ENCODE assay signal across 27 cellular contexts in the genomic region with DNA sequence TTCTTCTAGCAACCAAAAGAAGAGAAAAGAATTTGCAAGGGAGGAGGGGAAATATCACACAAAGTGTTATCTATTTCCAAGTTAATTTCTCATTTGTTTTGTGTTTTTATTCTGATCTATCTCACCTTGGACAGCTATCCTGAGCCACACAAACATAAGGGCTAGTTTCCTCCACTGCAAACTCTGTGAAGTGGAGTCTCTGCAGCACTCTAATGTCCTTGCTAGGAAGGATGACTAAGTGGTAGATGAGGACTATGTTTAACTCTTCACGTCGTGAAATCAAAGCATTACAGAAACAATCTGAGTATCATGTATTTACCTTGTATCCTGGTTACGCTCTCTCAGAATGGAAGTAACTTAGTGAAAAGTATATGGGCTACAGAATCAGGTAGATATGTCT. TPM values are rescaled to one million over a fixed set of nuclear protein-coding genes. Genes with fewer than 3 reads are reported as not detected.
"Had no signal": no experiment of that assay in that cellular context is flagged by ENCODE, and none has a peak within 500 bp of the region (broad histone marks: within the 10 kb centered on the region; RNA-seq: fewer than 3 reads in every experiment).

No MANE protein-coding gene starts in this region.

- H3K27me3 ChIP-seq: brain microvascular endothelial cell, colonic mucosa, gastrocnemius medialis, ovary, right lobe of liver, testis had no signal

- H3K4me1 ChIP-seq: colonic mucosa, gastrocnemius medialis, right lobe of liver, testis had no signal

- H3K9me3 ChIP-seq: colonic mucosa, gastrocnemius medialis, left ventricle myocardium inferior, ovary, right lobe of liver, testis had no signal

- FAIRE-seq: kidney, small intestine had no signal

- DNase-seq: activated B cell treated with CpG ODN at 0.5 μM for 24 hours; activated CD4-positive, alpha-beta T cell treated with anti-CD3 and anti-CD28 coated beads, Interleukin-2, amount 10 ng/mL, durations not matched to agents 24 days and 14 days; activated CD8-positive, alpha-beta T cell treated with anti-CD3 and anti-CD28 coated beads for 36 hours; activated naive CD4-positive, alpha-beta T cell treated with anti-CD3 and anti-CD28 coated beads for 36 hours; activated naive CD8-positive, alpha-beta T cell treated with anti-CD3 and anti-CD28 coated beads, Interleukin-2, amount 50 U/mL, for 24 hours; activated T-cell treated with anti-CD3 and anti-CD28 coated beads, Interleukin-2, amount 50 U/mL, for 1 hour; anterior cingulate cortex; colonic mucosa; gastrocnemius medialis; head of caudate nucleus; kidney; left ventricle myocardium inferior; naive B cell; ovary; right lobe of liver; small intestine; stimulated activated CD4-positive, alpha-beta T cell treated with anti-CD3 and anti-CD28 coated beads, Interleukin-4, amount 100 ng/mL, for 1 hour; stimulated activated naive CD8-positive, alpha-beta T cell treated with anti-CD3 and anti-CD28 coated beads, Interleukin-15, amount 100 ng/mL, for 72 hours; T-helper 9 cell; testis had no signal

- H3K27me3 Mint-ChIP-seq: activated B cell treated with CpG ODN at 0.5 μM for 24 hours; activated CD4-positive, alpha-beta T cell treated with anti-CD3 and anti-CD28 coated beads, Interleukin-2, amount 10 ng/mL, durations not matched to agents 24 days and 14 days; activated CD8-positive, alpha-beta T cell treated with anti-CD3 and anti-CD28 coated beads for 36 hours; activated naive CD8-positive, alpha-beta T cell treated with anti-CD3 and anti-CD28 coated beads, Interleukin-2, amount 50 U/mL, for 24 hours; activated T-helper 17 cell treated with anti-CD3 and anti-CD28 coated beads, Interleukin-2, amount 50 U/mL, for 72 hours; central memory CD8-positive, alpha-beta T cell; naive B cell; stimulated activated naive CD8-positive, alpha-beta T cell treated with anti-CD3 and anti-CD28 coated beads, Interleukin-15, amount 100 ng/mL, for 72 hours had no signal

- H3K4me3 Mint-ChIP-seq: activated B cell treated with CpG ODN at 0.5 μM for 24 hours; activated CD4-positive, alpha-beta T cell treated with anti-CD3 and anti-CD28 coated beads, Interleukin-2, amount 10 ng/mL, durations not matched to agents 24 days and 14 days; activated CD8-positive, alpha-beta T cell treated with anti-CD3 and anti-CD28 coated beads for 36 hours; activated naive CD4-positive, alpha-beta T cell treated with anti-CD3 and anti-CD28 coated beads for 36 hours; activated naive CD8-positive, alpha-beta T cell treated with anti-CD3 and anti-CD28 coated beads, Interleukin-2, amount 50 U/mL, for 24 hours; activated T-helper 17 cell treated with anti-CD3 and anti-CD28 coated beads, Interleukin-2, amount 50 U/mL, for 72 hours; central memory CD8-positive, alpha-beta T cell; naive B cell; stimulated activated naive CD8-positive, alpha-beta T cell treated with anti-CD3 and anti-CD28 coated beads, Interleukin-15, amount 100 ng/mL, for 72 hours had no signal

- H3K4me3 ChIP-seq: colonic mucosa, gastrocnemius medialis, left ventricle myocardium inferior, ovary, right lobe of liver, testis had no signal

- ATAC-seq: activated CD8-positive, alpha-beta T cell treated with anti-CD3 and anti-CD28 coated beads for 36 hours; activated naive CD8-positive, alpha-beta T cell treated with anti-CD3 and anti-CD28 coated beads, Interleukin-2, amount 50 U/mL, for 24 hours; activated T-helper 17 cell treated with anti-CD3 and anti-CD28 coated beads, Interleukin-2, amount 50 U/mL, for 72 hours; gastrocnemius medialis; right lobe of liver; stimulated activated naive CD8-positive, alpha-beta T cell treated with anti-CD3 and anti-CD28 coated beads, Interleukin-15, amount 100 ng/mL, for 72 hours had no signal

- H3K9me3 Mint-ChIP-seq: activated CD4-positive, alpha-beta T cell treated with anti-CD3 and anti-CD28 coated beads, Interleukin-2, amount 10 ng/mL, durations not matched to agents 24 days and 14 days; activated naive CD4-positive, alpha-beta T cell treated with anti-CD3 and anti-CD28 coated beads for 36 hours; activated naive CD8-positive, alpha-beta T cell treated with anti-CD3 and anti-CD28 coated beads, Interleukin-2, amount 50 U/mL, for 24 hours; activated T-helper 17 cell treated with anti-CD3 and anti-CD28 coated beads, Interleukin-2, amount 50 U/mL, for 72 hours; central memory CD8-positive, alpha-beta T cell; stimulated activated naive CD8-positive, alpha-beta T cell treated with anti-CD3 and anti-CD28 coated beads, Interleukin-15, amount 100 ng/mL, for 72 hours had no signal

- H3K36me3 ChIP-seq: brain microvascular endothelial cell, colonic mucosa, gastrocnemius medialis, left ventricle myocardium inferior, ovary, right lobe of liver had no signal

- H3K27ac Mint-ChIP-seq: activated B cell treated with CpG ODN at 0.5 μM for 24 hours; activated CD4-positive, alpha-beta T cell treated with anti-CD3 and anti-CD28 coated beads, Interleukin-2, amount 10 ng/mL, durations not matched to agents 24 days and 14 days; activated CD8-positive, alpha-beta T cell treated with anti-CD3 and anti-CD28 coated beads for 36 hours; activated naive CD4-positive, alpha-beta T cell treated with anti-CD3 and anti-CD28 coated beads for 36 hours; activated naive CD8-positive, alpha-beta T cell treated with anti-CD3 and anti-CD28 coated beads, Interleukin-2, amount 50 U/mL, for 24 hours; activated T-helper 17 cell treated with anti-CD3 and anti-CD28 coated beads, Interleukin-2, amount 50 U/mL, for 72 hours; stimulated activated naive CD8-positive, alpha-beta T cell treated with anti-CD3 and anti-CD28 coated beads, Interleukin-15, amount 100 ng/mL, for 72 hours had no signal

- H3K4me1 Mint-ChIP-seq: activated B cell treated with CpG ODN at 0.5 μM for 24 hours; activated CD4-positive, alpha-beta T cell treated with anti-CD3 and anti-CD28 coated beads, Interleukin-2, amount 10 ng/mL, durations not matched to agents 24 days and 14 days; activated naive CD8-positive, alpha-beta T cell treated with anti-CD3 and anti-CD28 coated beads, Interleukin-2, amount 50 U/mL, for 24 hours; activated T-helper 17 cell treated with anti-CD3 and anti-CD28 coated beads, Interleukin-2, amount 50 U/mL, for 72 hours; central memory CD8-positive, alpha-beta T cell; stimulated activated naive CD8-positive, alpha-beta T cell treated with anti-CD3 and anti-CD28 coated beads, Interleukin-15, amount 100 ng/mL, for 72 hours had no signal

- H3K27ac ChIP-seq: brain microvascular endothelial cell, colonic mucosa, gastrocnemius medialis, left ventricle myocardium inferior, ovary, right lobe of liver, testis had no signal

- H3K36me3 Mint-ChIP-seq: naive B cell had no signal

RNA-seq across cellular contexts. Expression of a gene that starts 33.9 kb away (rescaled TPM):
- total RNA-seq: activated B cell treated with CpG ODN at 0.5 μM for 24 hours; activated CD4-positive, alpha-beta T cell treated with anti-CD3 and anti-CD28 coated beads, Interleukin-2, amount 10 ng/mL, durations not matched to agents 24 days and 14 days; activated CD8-positive, alpha-beta T cell treated with anti-CD3 and anti-CD28 coated beads for 36 hours; activated naive CD4-positive, alpha-beta T cell treated with anti-CD3 and anti-CD28 coated beads for 36 hours; activated T-helper 17 cell treated with anti-CD3 and anti-CD28 coated beads, Interleukin-2, amount 50 U/mL, for 72 hours; colonic mucosa; epithelial cell of proximal tubule; gastrocnemius medialis; left ventricle myocardium inferior; mononuclear cell; pulmonary artery endothelial cell; right lobe of liver; ureter had no signal
- polyA plus RNA-seq: ovary, small intestine had no signal
